Comparison of ENCODE assay signal across 8 cellular contexts in genomic region chr7:101754432-101755159, GRCh38.
DNase-seq lines count a peak whose midpoint lies in the region; ATAC-seq, FAIRE-seq and TF ChIP-seq lines count a peak whose summit lies in the region.

No MANE protein-coding gene starts in this region.

- peak overlapping the region; percentile 68 to 98 (median 85) for H3K27ac Mint-ChIP-seq in CD4-positive, CD25-positive, alpha-beta regulatory T cell

- H3K27ac ChIP-seq in CD4-positive, CD25-positive, alpha-beta regulatory T cell (ENCODE audit: insufficient read depth, low read length, poor library complexity, severe bottlenecking), result no peak overlapping the region
- H3K27ac ChIP-seq in KOPT-K1 (ENCODE audit: low read depth, low read length, poor library complexity, severe bottlenecking), result peak overlapping the region; percentile 68
- H3K27ac ChIP-seq in lung (ENCODE audit: low read depth in 1 of 2, low read length in 1 of 2), result no peak overlapping the region
- no peak overlapping the region for H3K27ac ChIP-seq in urinary bladder (ENCODE audit: low read depth)

- H3K4me3 ChIP-seq in CD4-positive, CD25-positive, alpha-beta regulatory T cell (ENCODE audit: low read depth, low read length), result peak overlapping the region; percentile 85
- H3K4me3 ChIP-seq in lung (peak overlapping the region; percentile 24), urinary bladder (ENCODE audit: low read depth, low read length) (peak overlapping the region; percentile 34)

- H3K9me3 ChIP-seq in CD4-positive, CD25-positive, alpha-beta regulatory T cell (ENCODE audit: control insufficient read depth in 2 of 2, low read length in 2 of 2), result no peaks in the 10 kb centered on the region
- no peaks in the 10 kb centered on the region for H3K9me3 ChIP-seq in KOPT-K1 (ENCODE audit: insufficient read depth, low read length, poor library complexity, severe bottlenecking)
- no peaks in the 10 kb centered on the region for H3K9me3 ChIP-seq in lung (ENCODE audit: control insufficient read depth in 2 of 2, insufficient read depth in 1 of 2, low read length in 1 of 2)

- ATAC-seq in CD4-positive, CD25-positive, alpha-beta regulatory T cell (ENCODE audit: low read depth in 2 of 2), result no peak
- ATAC-seq in lung (ENCODE audit: insufficient read depth, low FRiP score) (no peak), GM18498 (IDR thresholded peaks at IDR 0.05; ENCODE audit: unreplicated experiment) (no peak)

- peak in 1 of 3 donors; percentile 59 for DNase-seq in CD4-positive, CD25-positive, alpha-beta regulatory T cell
- DNase-seq in amniotic epithelial cell (ENCODE audit: low read depth), result peak; percentile 41
- no peak for DNase-seq in lung (ENCODE audit: low spot score)
- DNase-seq in KG1 (lab: John Stamatoyannopoulos, UW), result no peak
- no peak for DNase-seq in D721Med (ENCODE audit: insufficient read length, low spot score)

- TF ChIP-seq CTCF in lung (IDR thresholded peaks at IDR 0.05; ENCODE audit: control extremely low read depth, extremely low read depth) (no peak), D721Med (IDR thresholded peaks at IDR 0.05; ENCODE audit: insufficient read depth, missing control alignments) (no peak)

- H3K36me3 Mint-ChIP-seq in CD4-positive, CD25-positive, alpha-beta regulatory T cell, result no peaks in the 10 kb centered on the region

- no peaks in the 10 kb centered on the region for H3K9me3 Mint-ChIP-seq in CD4-positive, CD25-positive, alpha-beta regulatory T cell

- H3K4me3 Mint-ChIP-seq in CD4-positive, CD25-positive, alpha-beta regulatory T cell, result peak overlapping the region; percentile 60 to 89 (median 86)

- no peaks in the 10 kb centered on the region for H3K27me3 ChIP-seq in CD4-positive, CD25-positive, alpha-beta regulatory T cell (ENCODE audit: control insufficient read depth, insufficient read depth, low read length)
- no peaks in the 10 kb centered on the region for H3K27me3 ChIP-seq in lung (ENCODE audit: control insufficient read depth, insufficient read depth)

- H3K4me1 Mint-ChIP-seq in CD4-positive, CD25-positive, alpha-beta regulatory T cell, result peaks cover 5 to 13% (median 8%) of the 10 kb centered on the region in 4 donors

- H3K4me1 ChIP-seq in CD4-positive, CD25-positive, alpha-beta regulatory T cell (ENCODE audit: control insufficient read depth, insufficient read depth, low read length, poor library complexity, severe bottlenecking), result peaks cover 3% of the 10 kb centered on the region
- H3K4me1 ChIP-seq in lung (ENCODE audit: control insufficient read depth in 2 of 2, insufficient read depth in 2 of 2, low read length in 2 of 2), result no peaks in the 10 kb centered on the region
- no peaks in the 10 kb centered on the region for H3K4me1 ChIP-seq in urinary bladder (ENCODE audit: insufficient read depth)

- FAIRE-seq in D721Med (lab: Jason Lieb, UNC), result no peak

- peaks cover 6% of the 10 kb centered on the region for H3K27me3 Mint-ChIP-seq in CD4-positive, CD25-positive, alpha-beta regulatory T cell

- no peaks in the 10 kb centered on the region for H3K36me3 ChIP-seq in CD4-positive, CD25-positive, alpha-beta regulatory T cell (ENCODE audit: control insufficient read depth, insufficient read depth, low read length)
- H3K36me3 ChIP-seq in KOPT-K1 (ENCODE audit: insufficient read depth, low read length), result no peaks in the 10 kb centered on the region
- H3K36me3 ChIP-seq in lung (ENCODE audit: control insufficient read depth in 2 of 2, insufficient read depth in 2 of 2, low read length in 2 of 2), result no peaks in the 10 kb centered on the region
- no peaks in the 10 kb centered on the region for H3K36me3 ChIP-seq in urinary bladder (ENCODE audit: insufficient read depth)

- WGBS in lung, 2 donors, result 14 to 17% methylated on average over 22 of the region's 22 CpGs
- whole genome bisulfite sequencing in urinary bladder, result 13% methylated on average over 22 of the region's 22 CpGs

Comparison
In these comparisons a context has a peak if more than half of its experiments do, and no peak if none do; other contexts are left out.
1. H3K4me3 ChIP-seq: peak in every context shown above with its lines; median percentile 85 in CD4-positive, CD25-positive, alpha-beta regulatory T cell; 34 in urinary bladder; 24 in lung.